31 cellular contexts compared by ENCODE assay signal in the genomic region with DNA sequence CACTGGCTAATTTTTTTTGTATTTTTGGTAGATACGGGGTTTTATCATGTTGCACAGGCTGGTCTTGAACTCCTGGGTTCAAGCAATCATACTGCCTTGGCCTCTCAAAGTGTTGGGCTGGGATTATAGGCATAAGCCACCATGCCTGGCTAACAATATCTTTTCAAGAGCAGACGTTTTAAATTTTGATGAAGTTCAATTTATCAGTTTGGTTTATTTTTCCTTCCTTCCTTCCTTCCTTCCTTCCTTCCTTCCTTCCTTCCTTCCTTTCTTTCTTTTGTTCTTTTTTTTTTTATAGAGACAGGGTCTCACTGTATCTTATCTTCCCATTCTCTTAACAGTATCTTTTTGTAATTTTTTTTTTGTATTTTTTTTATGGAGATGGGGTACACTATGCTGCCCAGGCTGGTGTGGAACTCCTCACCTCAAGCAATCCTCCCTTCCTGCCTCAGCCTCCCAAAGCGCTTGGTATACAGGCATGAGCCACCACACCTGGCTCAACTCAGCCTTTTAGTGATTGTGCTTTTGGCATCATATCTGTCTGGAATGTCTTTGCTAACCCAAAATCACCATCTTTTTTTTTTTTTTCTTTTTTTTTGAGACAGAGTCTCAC. TPM values are rescaled to one million over a fixed set of nuclear protein-coding genes. Genes with fewer than 3 reads are reported as not detected.
"Had no signal": no experiment of that assay in that cellular context is flagged by ENCODE, and none has a peak within 500 bp of the region (broad histone marks: within the 10 kb centered on the region; RNA-seq: fewer than 3 reads in every experiment).

No MANE protein-coding gene starts in this region.

- H3K27ac ChIP-seq: body of pancreas, esophagus muscularis mucosa, foreskin keratinocyte, gastrocnemius medialis, heart left ventricle, WERI-Rb-1 had no signal

- H3K9me3 ChIP-seq: gastrocnemius medialis had no signal

- DNase-seq: activated B cell treated with CpG ODN at 0.5 μM for 24 hours; activated CD4-positive, alpha-beta T cell treated with anti-CD3 and anti-CD28 coated beads for 48 hours; activated CD4-positive, alpha-beta T cell treated with anti-CD3 and anti-CD28 coated beads, Interleukin-2, amount 50 U/mL, for 1 hour; activated CD4-positive, alpha-beta T cell treated with anti-CD3 and anti-CD28 coated beads, Interleukin-2, amount 50 U/mL, for 48 hours; activated CD8-positive, alpha-beta memory T cell treated with anti-CD3 and anti-CD28 coated beads for 24 hours; activated CD8-positive, alpha-beta T cell treated with anti-CD3 and anti-CD28 coated beads for 36 hours; activated effector memory CD4-positive, alpha-beta T cell treated with Interleukin-2 at 50 U/mL for 16 hours; activated gamma-delta T cell treated with Interleukin-2 at 50 U/mL for 16 hours; activated naive CD4-positive, alpha-beta T cell treated with anti-CD3 and anti-CD28 coated beads, Interleukin-2, amount 50 U/mL, for 16 hours; activated naive CD4-positive, alpha-beta T cell treated with Interleukin-2 at 50 U/mL for 16 hours; activated T-cell treated with anti-CD3 and anti-CD28 coated beads, Interleukin-2, amount 50 U/mL, for 4 hours; amniotic stem cell; anterior cingulate cortex; body of pancreas; caudate nucleus; effector memory CD4-positive, alpha-beta T cell; erythroblast; foreskin keratinocyte; gastrocnemius medialis; glutamatergic neuron; heart left ventricle; T-helper 1 cell; T-helper 17 cell; T1000; WERI-Rb-1 had no signal

- ATAC-seq: activated CD4-positive, CD25-positive, alpha-beta regulatory T cell treated with anti-CD3 and anti-CD28 coated beads, Interleukin-2, amount 50 U/mL, for 24 hours; activated CD8-positive, alpha-beta T cell treated with anti-CD3 and anti-CD28 coated beads for 36 hours; activated T-cell treated with anti-CD3 and anti-CD28 coated beads, Interleukin-2, amount 50 U/mL, for 4 hours; activated T-helper 17 cell treated with anti-CD3 and anti-CD28 coated beads, Interleukin-2, amount 50 U/mL, for 72 hours; body of pancreas; foreskin keratinocyte; gastrocnemius medialis; heart left ventricle; T-helper 17 cell had no signal

- H3K4me3 ChIP-seq: body of pancreas, esophagus muscularis mucosa, gastrocnemius medialis, heart left ventricle had no signal

- H3K36me3 ChIP-seq: esophagus muscularis mucosa, gastrocnemius medialis, heart left ventricle, WERI-Rb-1 had no signal

- H3K4me1 ChIP-seq: body of pancreas, esophagus muscularis mucosa, foreskin keratinocyte, gastrocnemius medialis, heart left ventricle had no signal

RNA-seq across cellular contexts. Expression of a gene that starts 13.6 kb away (rescaled TPM):
- total RNA-seq: activated B cell treated with CpG ODN at 0.5 μM for 24 hours; activated CD8-positive, alpha-beta T cell treated with anti-CD3 and anti-CD28 coated beads for 36 hours; activated T-cell treated with anti-CD3 and anti-CD28 coated beads, Interleukin-2, amount 50 U/mL, for 4 hours; activated T-helper 17 cell treated with anti-CD3 and anti-CD28 coated beads, Interleukin-2, amount 50 U/mL, for 72 hours; body of pancreas; chondrocyte; dermis microvascular lymphatic vessel endothelial cell; esophagus muscularis mucosa; foreskin keratinocyte; gastrocnemius medialis; heart left ventricle; T-helper 17 cell had no signal
- polyA plus RNA-seq: adipose tissue, foreskin keratinocyte, heart left ventricle had no signal

RNA-seq across cellular contexts. Expression of a gene that starts 15.2 kb away (rescaled TPM):
- total RNA-seq: body of pancreas, esophagus muscularis mucosa, foreskin keratinocyte, gastrocnemius medialis, heart left ventricle, T-helper 17 cell had no signal
- polyA plus RNA-seq: foreskin keratinocyte had no signal
